Comparison of ENCODE assay signal across 17 cellular contexts in the genomic region with DNA sequence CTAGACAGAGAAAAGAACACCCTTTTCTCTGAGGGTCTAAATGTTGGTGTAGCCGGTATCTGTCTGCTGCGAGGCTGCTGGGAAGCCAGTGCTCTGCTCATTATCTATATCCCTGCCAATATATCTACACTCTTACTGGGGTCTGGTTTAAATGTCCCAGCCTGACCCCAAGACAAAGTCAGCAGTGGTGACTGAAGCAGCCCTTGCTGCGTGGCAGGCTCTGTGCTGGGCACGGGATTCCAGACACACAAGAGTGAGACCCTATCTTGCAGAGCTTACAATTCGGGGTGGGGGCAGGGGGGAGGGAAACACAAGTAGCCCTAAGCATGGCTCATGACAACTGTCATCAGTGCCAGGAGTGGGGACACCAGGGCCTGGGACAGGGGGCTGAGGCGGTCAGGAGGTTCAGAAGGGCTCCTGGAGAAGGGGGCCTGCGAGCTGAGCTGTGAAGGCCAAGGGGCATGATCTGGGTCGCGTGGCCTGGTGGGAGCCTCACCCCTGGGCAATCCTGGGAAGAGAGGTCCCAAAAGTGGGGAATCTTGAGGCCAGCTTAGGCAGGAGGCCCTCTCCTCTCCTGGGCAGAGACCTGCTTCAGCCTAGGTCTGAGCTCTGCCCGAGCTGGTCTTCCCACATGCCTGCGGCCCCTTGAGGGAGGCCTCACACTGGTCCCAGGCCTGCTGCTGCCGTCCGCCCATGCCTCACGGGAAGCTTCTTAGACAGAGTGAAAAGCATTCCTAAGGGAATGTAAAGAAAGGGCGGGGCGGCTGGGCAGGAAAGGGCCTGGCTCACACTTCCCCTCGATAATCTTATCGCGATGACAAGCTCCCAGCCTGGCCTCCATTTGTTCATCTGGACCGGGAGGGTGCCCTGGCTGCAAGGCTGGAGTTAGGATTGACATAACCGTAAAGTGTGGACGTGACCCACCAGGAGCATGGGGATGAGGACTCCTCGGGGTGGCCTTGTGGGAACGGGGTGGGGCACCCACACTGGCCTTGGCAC. TPM values are rescaled to one million over a fixed set of nuclear protein-coding genes. Genes with fewer than 3 reads are reported as not detected.
DNase-seq lines count a peak whose midpoint lies in the region; ATAC-seq and TF ChIP-seq lines count a peak whose summit lies in the region.
"Had no signal": no experiment of that assay in that cellular context is flagged by ENCODE, and none has a peak within 500 bp of the region (broad histone marks: within the 10 kb centered on the region; RNA-seq: fewer than 3 reads in every experiment).

No MANE protein-coding gene starts in this region.

- H3K18ac ChIP-seq in H9 (ENCODE audit: insufficient read length, low read depth, low read length) (peak overlapping the region; percentile 73), neuronal stem cell (ENCODE audit: low read length) (peak overlapping the region; percentile 100)

- H3K4me1 Mint-ChIP-seq in H9 (peaks cover 28 to 32% of the 10 kb centered on the region in 2 experiments), glutamatergic neuron (ENCODE audit: low read depth, unreplicated experiment) (no peaks in the 10 kb centered on the region)

- H3K79me2 ChIP-seq in H9 (ENCODE audit: insufficient read depth, low read length), result no peaks in the 10 kb centered on the region

- no peak overlapping the region for H4K91ac ChIP-seq in H9 (ENCODE audit: insufficient read length, low read depth, low read length)
- H4K91ac ChIP-seq in neuronal stem cell (ENCODE audit: low read depth, low read length, poor library complexity), result peak overlapping the region; percentile 74

- H2BK12ac ChIP-seq in H9 (ENCODE audit: insufficient read length, low read depth, low read length) (no peak overlapping the region), neuronal stem cell (ENCODE audit: low read length) (peak overlapping the region; percentile 79)

- no peak overlapping the region for H2BK5ac ChIP-seq in H9 (ENCODE audit: insufficient read length, low read length)
- H2BK5ac ChIP-seq in neuronal stem cell (ENCODE audit: low read length), result peak overlapping the region; percentile 77

- no peak for TF ChIP-seq POLR2A in tibial nerve (IDR thresholded peaks at IDR 0.05)
- TF ChIP-seq POLR2A in erythroblast (IDR thresholded peaks at IDR 0.05; ENCODE audit: low read length), result no peak
- no peak for TF ChIP-seq POLR2A in upper lobe of left lung (IDR thresholded peaks at IDR 0.05)

- WGBS in H9 (ENCODE audit: extremely low coverage, insufficient read length, low lambda C conversion rate), result no CpG with 5 or more reads among the region's 24 CpGs
- no CpG with 5 or more reads among the region's 24 CpGs for WGBS in neuronal stem cell (ENCODE audit: extremely low coverage in 2 of 2, insufficient read length in 2 of 2, insufficient replicate concordance in 1 of 2), 2 donors
- WGBS in tibial nerve, 2 donors, result 64 to 66% methylated on average over 24 of the region's 24 CpGs
- 62 to 63% methylated on average over 23 to 24 of the region's 24 CpGs for WGBS in upper lobe of left lung, 2 donors

- TF ChIP-seq CTCF in H9 (conservative IDR thresholded peaks at IDR 0.05) (no peak), glutamatergic neuron (IDR thresholded peaks at IDR 0.05; ENCODE audit: partially characterized antibody, unreplicated experiment) (no peak), tibial nerve (IDR thresholded peaks at IDR 0.05) (no peak), upper lobe of left lung (IDR thresholded peaks at IDR 0.05) (no peak)

- H3K27ac Mint-ChIP-seq in H9, result peak overlapping the region in 2 of 3 experiments; percentile 42 to 84; a peak in 4 of 7 replicates
- no peak overlapping the region for H3K27ac Mint-ChIP-seq in glutamatergic neuron (ENCODE audit: unreplicated experiment)
- H3K27ac Mint-ChIP-seq: activated CD8-positive, alpha-beta T cell treated with anti-CD3 and anti-CD28 coated beads for 36 hours; T-helper 2 cell treated with Interferon-gamma antibody and Interleukin-4, amounts not matched to agents 5 μg/mL and 100 μg/mL, for 36 hours had no signal

- no peak overlapping the region for H2BK20ac ChIP-seq in H9 (ENCODE audit: low read depth, low read length, poor library complexity, severe bottlenecking)

- H3K9me3 ChIP-seq in H9 (ENCODE audit: control insufficient read depth, low read depth, low read length) (no peaks in the 10 kb centered on the region), SK-N-MC (ENCODE audit: low read depth, low read length) (no peaks in the 10 kb centered on the region), neuronal stem cell (replicated peaks in 1 of 2; ENCODE audit: control insufficient read depth in 2 of 2, insufficient read depth in 1 of 2, low read depth in 1 of 2, low read length in 2 of 2) (no peaks in the 10 kb centered on the region), tibial nerve (no peaks in the 10 kb centered on the region), upper lobe of left lung (no peaks in the 10 kb centered on the region)
- H3K9me3 ChIP-seq: ovary had no signal

- no peak overlapping the region for H2BK15ac ChIP-seq in H9 (ENCODE audit: low read depth, low read length)
- peak overlapping the region; percentile 92 for H2BK15ac ChIP-seq in neuronal stem cell (ENCODE audit: low read length)

- no peak overlapping the region for H3K23ac ChIP-seq in H9 (ENCODE audit: insufficient read length, low read depth, low read length)
- peak overlapping the region; percentile 76 for H3K23ac ChIP-seq in neuronal stem cell (ENCODE audit: low read depth, low read length, poor library complexity)

- H3K4ac ChIP-seq in H9 (ENCODE audit: low read depth, low read length) (no peak overlapping the region), neuronal stem cell (ENCODE audit: low read length) (peak overlapping the region; percentile 98)

- H4K20me1 ChIP-seq in H9 (ENCODE audit: control insufficient read depth, insufficient read depth, insufficient read length), result no peaks in the 10 kb centered on the region

- no peaks in the 10 kb centered on the region for H3K23me2 ChIP-seq in H9 (ENCODE audit: insufficient read length, low read depth, low read length, poor library complexity, severe bottlenecking)

- ATAC-seq in upper lobe of left lung (ENCODE audit: low FRiP score in 2 of 2), result no peak
- ATAC-seq: activated CD8-positive, alpha-beta T cell treated with anti-CD3 and anti-CD28 coated beads for 36 hours had no signal

- H2BK120ac ChIP-seq in H9 (ENCODE audit: low read depth, low read length, poor library complexity, severe bottlenecking) (no peak overlapping the region), neuronal stem cell (ENCODE audit: low read depth, low read length) (peak overlapping the region; percentile 98)

- H3K56ac ChIP-seq in H9 (ENCODE audit: insufficient read length, low read depth, low read length), result no peak overlapping the region

- H3K4me1 ChIP-seq in H9 (ENCODE audit: insufficient read depth, low read length) (no peaks in the 10 kb centered on the region), neuronal stem cell (ENCODE audit: control insufficient read depth in 2 of 2, insufficient read depth in 1 of 2, low read depth in 1 of 2, low read length in 2 of 2) (peaks cover 7 to 15% of the 10 kb centered on the region in 2 donors), tibial nerve (no peaks in the 10 kb centered on the region), upper lobe of left lung (peaks cover 0 to 7% (median 2%) of the 10 kb centered on the region in 4 donors)

- H4K5ac ChIP-seq in H9 (ENCODE audit: insufficient read length, low read depth, low read length), result no peak overlapping the region

- H2AK5ac ChIP-seq in H9 (ENCODE audit: insufficient read length, low read length), result no peak overlapping the region
- peak overlapping the region; percentile 94 for H2AK5ac ChIP-seq in neuronal stem cell (ENCODE audit: low read depth, low read length)

- no peak for TF ChIP-seq EP300 in tibial nerve (IDR thresholded peaks at IDR 0.05)
- no peak for TF ChIP-seq EP300 in upper lobe of left lung (IDR thresholded peaks at IDR 0.05)

- no peaks in the 10 kb centered on the region; a peak in 1 of 7 replicates for H3K36me3 Mint-ChIP-seq in H9 (ENCODE audit: insufficient read depth in 1 of 3, low read depth in 3 of 3)
- H3K36me3 Mint-ChIP-seq in glutamatergic neuron (ENCODE audit: unreplicated experiment), result no peaks in the 10 kb centered on the region

- H3K79me1 ChIP-seq in H9 (ENCODE audit: insufficient read depth, low read depth, low read length, poor library complexity, severe bottlenecking) (no peaks in the 10 kb centered on the region), neuronal stem cell (ENCODE audit: low read depth, low read length) (no peaks in the 10 kb centered on the region)

- no peak overlapping the region for H3T11ph ChIP-seq in H9 (ENCODE audit: low read length)

- H3K27ac ChIP-seq in H9 (ENCODE audit: insufficient read length, low read depth, low read length) (no peak overlapping the region), SK-N-MC (0 out of 2 replicates have a peak overlapping the region, but pooled peaks have one; percentile 32), neuronal stem cell (replicated peaks; ENCODE audit: low read length) (peak overlapping the region; percentile 95), tibial nerve (no peak overlapping the region), upper lobe of left lung (no peak overlapping the region)
- H3K27ac ChIP-seq: ovary had no signal

- H2AFZ ChIP-seq in H9 (ENCODE audit: low read length) (no peak overlapping the region), neuronal stem cell (ENCODE audit: low read length) (peak overlapping the region; percentile 86)

- DNase-seq in H9, result peak; percentile 89
- no peak for DNase-seq in SK-N-MC (ENCODE audit: low read depth, low spot score)
- DNase-seq in glutamatergic neuron, result peak; percentile 31
- peak; percentile 70 for DNase-seq in neuronal stem cell (ENCODE audit: low spot score)
- no peak for DNase-seq in tibial nerve (ENCODE audit: low spot score in 2 of 2)
- no peak for DNase-seq in middle frontal gyrus (ENCODE audit: extremely low spot score, low spot score)
- DNase-seq in erythroblast (lab: John Stamatoyannopoulos, UW), result no peak
- no peak for DNase-seq in upper lobe of left lung
- DNase-seq: activated CD8-positive, alpha-beta T cell treated with anti-CD3 and anti-CD28 coated beads for 36 hours; activated naive CD4-positive, alpha-beta T cell treated with Interleukin-2 at 50 U/mL for 16 hours; central memory CD4-positive, alpha-beta T cell; GF-D8; kidney glomerular epithelial cell; OCI-M1; ovary; stimulated activated CD4-positive, alpha-beta T cell treated with anti-CD3 and anti-CD28 coated beads, Interleukin-4, amount 100 ng/mL, for 1 hour had no signal

- H3K4me2 ChIP-seq in H9 (ENCODE audit: insufficient read depth, insufficient read length, low read length) (no peak overlapping the region), neuronal stem cell (ENCODE audit: insufficient read depth, low read length, poor library complexity, severe bottlenecking) (no peak overlapping the region)

- H3K27me3 Mint-ChIP-seq in H9 (ENCODE audit: low read depth), result no peaks in the 10 kb centered on the region
- peaks cover under 1% of the 10 kb centered on the region for H3K27me3 Mint-ChIP-seq in glutamatergic neuron (ENCODE audit: unreplicated experiment)
- H3K27me3 Mint-ChIP-seq: activated CD8-positive, alpha-beta T cell treated with anti-CD3 and anti-CD28 coated beads for 36 hours had no signal

- H3K4me3 ChIP-seq in SK-N-MC, result no peak overlapping the region
- no peak overlapping the region for H3K4me3 ChIP-seq in neuronal stem cell (ENCODE audit: low read length in 2 of 2)
- H3K4me3 ChIP-seq in tibial nerve, result no peak overlapping the region
- no peak overlapping the region for H3K4me3 ChIP-seq in upper lobe of left lung
- H3K4me3 ChIP-seq: ovary had no signal

- H3K9me3 Mint-ChIP-seq in H9, result no peaks in the 10 kb centered on the region; a peak in 1 of 5 replicates
- H3K9me3 Mint-ChIP-seq in glutamatergic neuron (ENCODE audit: unreplicated experiment), result peaks cover 2% of the 10 kb centered on the region
- H3K9me3 Mint-ChIP-seq: activated CD8-positive, alpha-beta T cell treated with anti-CD3 and anti-CD28 coated beads for 36 hours; T-helper 2 cell treated with Interferon-gamma antibody and Interleukin-4, amounts not matched to agents 5 μg/mL and 100 μg/mL, for 36 hours had no signal

- H3K36me3 ChIP-seq in SK-N-MC (ENCODE audit: insufficient read depth, low read length), result no peaks in the 10 kb centered on the region
- no peaks in the 10 kb centered on the region for H3K36me3 ChIP-seq in neuronal stem cell (replicated peaks in 1 of 2; ENCODE audit: control insufficient read depth in 2 of 2, insufficient read depth in 2 of 2, low read length in 2 of 2)
- no peaks in the 10 kb centered on the region for H3K36me3 ChIP-seq in tibial nerve
- no peaks in the 10 kb centered on the region for H3K36me3 ChIP-seq in upper lobe of left lung
- H3K36me3 ChIP-seq: ovary had no signal

- peak overlapping the region; percentile 36 for H3K9ac ChIP-seq in H9 (ENCODE audit: extremely low read depth, insufficient read length, low read length)
- H3K9ac ChIP-seq in SK-N-MC (ENCODE audit: insufficient read length), result no peak overlapping the region
- peak overlapping the region; percentile 79 for H3K9ac ChIP-seq in neuronal stem cell (ENCODE audit: low read depth, low read length, poor library complexity)

- no peak overlapping the region; a peak in 1 of 5 replicates for H3K4me3 Mint-ChIP-seq in H9
- no peak overlapping the region for H3K4me3 Mint-ChIP-seq in glutamatergic neuron (ENCODE audit: unreplicated experiment)
- H3K4me3 Mint-ChIP-seq: activated CD8-positive, alpha-beta T cell treated with anti-CD3 and anti-CD28 coated beads for 36 hours; T-helper 2 cell treated with Interferon-gamma antibody and Interleukin-4, amounts not matched to agents 5 μg/mL and 100 μg/mL, for 36 hours had no signal

- H4K8ac ChIP-seq in H9 (replicated peaks; ENCODE audit: insufficient read length, low read depth, low read length) (no peak overlapping the region), neuronal stem cell (ENCODE audit: low read depth, low read length) (peak overlapping the region; percentile 52)

- H3K14ac ChIP-seq in H9 (ENCODE audit: insufficient read depth, low read length), result peak overlapping the region; percentile 27; the same call in 1 of the 2 replicates
- no peak overlapping the region for H3K14ac ChIP-seq in neuronal stem cell (ENCODE audit: low read length)

- H3K27me3 ChIP-seq in H9 (ENCODE audit: insufficient read depth, low read length), result no peaks in the 10 kb centered on the region
- H3K27me3 ChIP-seq in neuronal stem cell (ENCODE audit: control insufficient read depth in 3 of 3, insufficient read depth in 3 of 3, low read depth in 1 of 3, low read length in 3 of 3), result no peaks in the 10 kb centered on the region
- H3K27me3 ChIP-seq in tibial nerve, result peaks cover 0 to 12% of the 10 kb centered on the region in 2 donors
- H3K27me3 ChIP-seq in upper lobe of left lung, result no peaks in the 10 kb centered on the region
- H3K27me3 ChIP-seq: ovary had no signal

RNA-seq across cellular contexts. Expression of a gene that starts 7.3 kb away (rescaled TPM):
- total RNA-seq in H9 (2021) (34.1 and 34.5 TPM in 2 replicates), glutamatergic neuron (ENCODE audit: unreplicated experiment) (14.3 TPM), tibial nerve (10 to 100 TPM in 2 of 4 donors, 1 to 10 TPM in 2; 6.3 to 12.8 (median 10.0) TPM), upper lobe of left lung (10 to 100 TPM; 19.8 to 58.7 (median 34.3) TPM)
- 17.2 TPM for polyA plus RNA-seq in neuronal stem cell (2013, experiment 1 of 2)
- 18.0 TPM for polyA plus RNA-seq in neuronal stem cell (2013, experiment 2 of 2)

Comparison
In these comparisons a context has a peak if more than half of its experiments do, and no peak if none do; other contexts are left out.
1. DNase-seq: peak in H9 (single experiment), glutamatergic neuron (single experiment) and neuronal stem cell (single experiment); none in SK-N-MC (single experiment), tibial nerve (0 of 2), middle frontal gyrus (single experiment), erythroblast (0 of 2) and upper lobe of left lung (0 of 2).
2. H3K27ac ChIP-seq: peak in SK-N-MC (single experiment) and neuronal stem cell (single experiment); none in H9 (single experiment), tibial nerve (0 of 4) and upper lobe of left lung (0 of 4).